13 cellular contexts compared by ENCODE assay signal in genomic region chr5:157828031-157828948, GRCh38. TPM values are rescaled to one million over a fixed set of nuclear protein-coding genes. Genes with fewer than 3 reads are reported as not detected.
DNase-seq lines count a peak whose midpoint lies in the region; ATAC-seq and TF ChIP-seq lines count a peak whose summit lies in the region.
"Had no signal": no experiment of that assay in that cellular context is flagged by ENCODE, and none has a peak within 500 bp of the region (broad histone marks: within the 10 kb centered on the region; RNA-seq: fewer than 3 reads in every experiment).

No MANE protein-coding gene starts in this region.

- H3K36me3 ChIP-seq in BLaER1 (peaks cover 16% of the 10 kb centered on the region), HEK293 (ENCODE audit: control insufficient read depth in 2 of 2, insufficient read depth in 1 of 2, low read length in 2 of 2) (no peaks in the 10 kb centered on the region; a peak in 1 of 3 replicates), body of pancreas (replicated peaks in 1 of 2; ENCODE audit: insufficient read depth in 1 of 2, low read depth in 2 of 2) (no peaks in the 10 kb centered on the region), muscle layer of duodenum (ENCODE audit: control insufficient read depth in 1 of 2, insufficient read depth in 2 of 2, low read length in 2 of 2) (no peaks in the 10 kb centered on the region), MG63 (peaks cover 6% of the 10 kb centered on the region)
- H3K36me3 ChIP-seq: tibial nerve had no signal

- POLR2A ChIA-PET in HEK293 (lab: Yijun Ruan, JAX): interaction anchor here (0.6 kb wide), 1 partner anchor 9 kb away, joined by 3 read pairs; no protein-coding TSS in a partner anchor

- H3K4me3 ChIP-seq in BLaER1 (no peak overlapping the region), HEK293 (ENCODE audit: low read depth, low read length) (no peak overlapping the region), body of pancreas (no peak overlapping the region), muscle layer of duodenum (ENCODE audit: low read depth in 1 of 2, low read length in 2 of 2) (no peak overlapping the region), MG63 (no peak overlapping the region)
- H3K4me3 ChIP-seq: tibial nerve had no signal

- intact Hi-C loops in body of pancreas (cut with DNase I): no loop called here

- 46 to 60% methylated on average over 8 of the region's 8 CpGs for WGBS in body of pancreas, 2 donors

- H3K9ac ChIP-seq in BLaER1: no peak overlapping the region

- no peak for ATAC-seq in body of pancreas
- ATAC-seq: esophagus mucosa had no signal

- H3K27ac ChIP-seq in BLaER1 (no peak overlapping the region), HEK293 (ENCODE audit: extremely low read depth, low read depth, low read length) (no peak overlapping the region), body of pancreas (peak overlapping the region in 3 of 4 donors; percentile 16 to 48 (median 31)), muscle layer of duodenum (ENCODE audit: low read length) (peak overlapping the region; percentile 57)
- H3K27ac ChIP-seq: tibial nerve had no signal

- CTCF ChIA-PET in HEK293 (lab: Yijun Ruan, JAX): interaction anchor here (0.6 to 4.3 kb wide), 8 partner anchors 10 to 1986 kb away, joined by 3 to 42 read pairs (median 4); partner anchors contain the start of gene CLINT1

- TF ChIP-seq POLR2A in body of pancreas (IDR thresholded peaks at IDR 0.05): no peak

- peak overlapping the region; percentile 39 for H3K4me2 ChIP-seq in BLaER1

- DNase-seq in body of pancreas (no peak), NCI-H226 (no peak), MG63 (no peak), HuH-7 (ENCODE audit: low spot score) (no peak), islet precursor cell (no peak)
- DNase-seq: activated gamma-delta T cell treated with Interleukin-2 at 50 U/mL for 16 hours, midbrain, NCI-H774 had no signal

- H4K20me1 ChIP-seq in BLaER1: peaks cover 96% of the 10 kb centered on the region

- H3K4me1 ChIP-seq in BLaER1 (peaks cover 60% of the 10 kb centered on the region), HEK293 (ENCODE audit: control insufficient read depth, insufficient read depth, low read length) (peaks cover 16% of the 10 kb centered on the region), body of pancreas (peaks cover 16% of the 10 kb centered on the region), muscle layer of duodenum (ENCODE audit: control insufficient read depth in 1 of 2, insufficient read depth in 2 of 2, low read length in 2 of 2) (peaks cover 12 to 27% of the 10 kb centered on the region in 2 donors)

- TF ChIP-seq CTCF in HEK293 (tag by site-specific recombination; IDR thresholded peaks at IDR 0.05) (no peak), body of pancreas (IDR thresholded peaks at IDR 0.05) (no peak)

- H3K9me3 ChIP-seq in BLaER1: peaks cover 4% of the 10 kb centered on the region; the same call in 1 of the 2 replicates
- no peaks in the 10 kb centered on the region for H3K9me3 ChIP-seq in HEK293 (ENCODE audit: control insufficient read depth, insufficient read depth, low read depth, low read length)
- no peaks in the 10 kb centered on the region for H3K9me3 ChIP-seq in body of pancreas
- H3K9me3 ChIP-seq in muscle layer of duodenum (ENCODE audit: control insufficient read depth in 1 of 2, low read length in 2 of 2): no peaks in the 10 kb centered on the region
- H3K9me3 ChIP-seq in MG63: no peaks in the 10 kb centered on the region
- H3K9me3 ChIP-seq: tibial nerve had no signal

- H3K27me3 ChIP-seq in BLaER1 (no peaks in the 10 kb centered on the region), body of pancreas (no peaks in the 10 kb centered on the region), muscle layer of duodenum (ENCODE audit: low read depth, low read length) (no peaks in the 10 kb centered on the region), MG63 (no peaks in the 10 kb centered on the region)
- H3K27me3 ChIP-seq: tibial nerve had no signal

TF ChIP-seq in HEK293, 187 proteins besides CTCF, POLR2A, EP300 and RAD21:
- TF ChIP-seq ZNF394 (tag by site-specific recombination; IDR thresholded peaks at IDR 0.05; ENCODE audit: borderline replicate concordance): no peak
- no peak for TF ChIP-seq ZNF157 (tag by site-specific recombination; IDR thresholded peaks at IDR 0.05)
- no peak for TF ChIP-seq ZNF266 (tag by site-specific recombination; IDR thresholded peaks at IDR 0.05; ENCODE audit: low read depth)
- TF ChIP-seq PRDM6 (tag by site-specific recombination; IDR thresholded peaks at IDR 0.05): 0 out of 2 replicates have a peak, but pooled peaks have one; percentile 17

RNA-seq across cellular contexts. Expression of gene CLINT1, which starts 30.7 kb away (rescaled TPM):
- total RNA-seq in body of pancreas: 10 to 100 TPM; 59.0 to 75.8 TPM
- 137 and 502 TPM in 2 replicates for total RNA-seq in MG63 (2014; rRNA removed; shearing (Covaris generic); ENCODE audit: low replicate concordance)

Comparison
In these comparisons a context has a peak if more than half of its experiments do, and no peak if none do; other contexts are left out.
1. H3K27ac ChIP-seq: peak in body of pancreas (3 of 4) and muscle layer of duodenum (single experiment); none in BLaER1 (single experiment) and HEK293 (single experiment).